Comparison of ENCODE assay signal across 8 cellular contexts in the genomic region with DNA sequence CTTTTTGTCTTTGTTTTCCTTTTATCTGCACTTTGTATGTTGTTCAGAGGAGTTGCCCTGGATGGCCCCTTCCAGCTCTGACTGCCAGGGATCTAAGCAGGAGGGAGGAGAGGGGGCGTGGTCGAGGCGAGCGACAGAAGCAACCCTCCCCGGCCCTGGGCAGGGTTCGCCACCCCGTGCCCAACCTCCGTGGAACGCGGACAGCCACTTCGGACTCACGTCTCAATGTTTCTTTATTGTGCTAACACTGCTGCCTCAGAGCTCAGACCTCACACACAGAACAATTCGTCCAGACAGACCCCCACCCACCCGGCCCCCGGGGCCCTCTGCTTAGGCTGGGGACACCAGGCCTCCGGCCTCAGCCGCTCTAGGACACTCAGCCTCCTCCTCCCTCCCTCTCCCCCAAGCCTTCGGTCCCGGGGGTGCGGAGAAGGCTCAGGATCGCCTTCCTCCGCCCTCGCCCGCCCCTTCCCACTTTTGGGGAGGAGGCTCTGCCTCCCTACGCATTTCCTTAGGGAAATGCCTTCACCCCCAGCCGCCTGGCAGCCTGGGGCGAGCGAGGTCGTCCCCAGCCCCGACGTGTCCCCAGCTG. TPM values are rescaled to one million over a fixed set of nuclear protein-coding genes. Genes with fewer than 3 reads are reported as not detected.
A peak's percentile ranks its signal among the peaks of the same experiment; 100 is the strongest.
DNase-seq lines count a peak whose midpoint lies in the region; ATAC-seq lines count a peak whose summit lies in the region.

No MANE protein-coding gene starts in this region.

- H3K9me3 ChIP-seq in naive thymus-derived CD4-positive, alpha-beta T cell (ENCODE audit: control insufficient read depth in 2 of 3, low read length in 3 of 3), result no peaks in the 10 kb centered on the region

- H3K4me1 Mint-ChIP-seq in activated T-helper 17 cell treated with anti-CD3 and anti-CD28 coated beads, Interleukin-2, amount 50 U/mL, for 72 hours, result peaks cover 12% of the 10 kb centered on the region
- H3K4me1 Mint-ChIP-seq in naive thymus-derived CD4-positive, alpha-beta T cell, result peaks cover 14 to 37% (median 23%) of the 10 kb centered on the region in 7 donors

- no peaks in the 10 kb centered on the region for H3K36me3 Mint-ChIP-seq in activated T-helper 17 cell treated with anti-CD3 and anti-CD28 coated beads, Interleukin-2, amount 50 U/mL, for 72 hours (ENCODE audit: low read depth)
- peaks cover 0 to 1% (median 0%) of the 10 kb centered on the region in 5 donors for H3K36me3 Mint-ChIP-seq in naive thymus-derived CD4-positive, alpha-beta T cell

- POLR2A ChIA-PET in naive thymus-derived CD4-positive, alpha-beta T cell (lab: Charles Lee), result interaction anchor here (0.8 to 4.5 kb wide), 3 partner anchors 12 to 70 kb away, joined by 3 to 30 read pairs (median 3); a partner anchor contains a TSS

- WGBS in urinary bladder, result 1% methylated on average over 31 of the region's 31 CpGs

- H3K36me3 ChIP-seq in naive thymus-derived CD4-positive, alpha-beta T cell (ENCODE audit: control insufficient read depth in 2 of 3, insufficient read depth in 3 of 3, low read length in 3 of 3), result no peaks in the 10 kb centered on the region
- no peaks in the 10 kb centered on the region for H3K36me3 ChIP-seq in urinary bladder (ENCODE audit: insufficient read depth)

- intact Hi-C loops in naive thymus-derived CD4-positive, alpha-beta T cell (cut with micrococcal nuclease), result loop anchor here (1.0 to 5.0 kb wide), 6 partner anchors 37 to 93 kb away; a partner anchor contains a TSS

- peak; percentile 31 for ATAC-seq in activated T-helper 17 cell treated with anti-CD3 and anti-CD28 coated beads, Interleukin-2, amount 50 U/mL, for 72 hours (replicated peaks)
- peak; percentile 5 for ATAC-seq in naive thymus-derived CD4-positive, alpha-beta T cell

- CTCF ChIA-PET in naive thymus-derived CD4-positive, alpha-beta T cell (lab: Charles Lee), result interaction anchor here (0.6 to 1.9 kb wide), 4 partner anchors 37 to 398 kb away, joined by 3 to 7 read pairs (median 4); no protein-coding TSS in a partner anchor

- H3K4me1 ChIP-seq in naive thymus-derived CD4-positive, alpha-beta T cell (ENCODE audit: control insufficient read depth in 2 of 2, insufficient read depth in 2 of 2, low read length in 2 of 2), result peaks cover 0 to 3% of the 10 kb centered on the region in 2 donors
- H3K4me1 ChIP-seq in urinary bladder (ENCODE audit: insufficient read depth), result no peaks in the 10 kb centered on the region

- H3K9me3 Mint-ChIP-seq in activated T-helper 17 cell treated with anti-CD3 and anti-CD28 coated beads, Interleukin-2, amount 50 U/mL, for 72 hours, result no peaks in the 10 kb centered on the region
- peaks cover 0 to 1% (median 0%) of the 10 kb centered on the region in 11 donors for H3K9me3 Mint-ChIP-seq in naive thymus-derived CD4-positive, alpha-beta T cell

- DNase-seq in NCI-H2081 (lab: John Stamatoyannopoulos, UW) (peak; percentile 10 to 17), NCI-H2081 treated with DMSO at 0.1 percent for 48 hours (lab: John Stamatoyannopoulos, UW) (no peak), NCI-H146 (lab: John Stamatoyannopoulos, UW) (peak; percentile 58), fibroblast of the conjunctiva (ENCODE audit: low read depth) (peak; percentile 26), CD1c-positive myeloid dendritic cell (ENCODE audit: extremely low spot score) (no peak)
- peak in 3 of 9 donors; percentile 3 to 10 (median 7) for DNase-seq in naive thymus-derived CD4-positive, alpha-beta T cell

- H3K4me3 ChIP-seq in naive thymus-derived CD4-positive, alpha-beta T cell (ENCODE audit: low read length), result peak overlapping the region; percentile 69
- H3K4me3 ChIP-seq in urinary bladder (ENCODE audit: low read depth, low read length), result peak overlapping the region; percentile 72

- H3K27ac ChIP-seq in naive thymus-derived CD4-positive, alpha-beta T cell (ENCODE audit: low read depth, low read length), result peak overlapping the region; percentile 75
- peak overlapping the region; percentile 95 for H3K27ac ChIP-seq in urinary bladder (ENCODE audit: low read depth)

- peak overlapping the region; percentile 12 for H3K27ac Mint-ChIP-seq in activated T-helper 17 cell treated with anti-CD3 and anti-CD28 coated beads, Interleukin-2, amount 50 U/mL, for 72 hours
- peak overlapping the region; percentile 25 to 94 (median 87) for H3K27ac Mint-ChIP-seq in naive thymus-derived CD4-positive, alpha-beta T cell

- H3K27me3 ChIP-seq in naive thymus-derived CD4-positive, alpha-beta T cell (ENCODE audit: control insufficient read depth in 2 of 2, insufficient read depth in 2 of 2, low read length in 2 of 2), result no peaks in the 10 kb centered on the region

- no peaks in the 10 kb centered on the region for H3K27me3 Mint-ChIP-seq in activated T-helper 17 cell treated with anti-CD3 and anti-CD28 coated beads, Interleukin-2, amount 50 U/mL, for 72 hours
- H3K27me3 Mint-ChIP-seq in naive thymus-derived CD4-positive, alpha-beta T cell, result peaks cover 0 to 34% (median 0%) of the 10 kb centered on the region in 5 donors

- H3K4me3 Mint-ChIP-seq in activated T-helper 17 cell treated with anti-CD3 and anti-CD28 coated beads, Interleukin-2, amount 50 U/mL, for 72 hours, result peak overlapping the region; percentile 82
- H3K4me3 Mint-ChIP-seq in naive thymus-derived CD4-positive, alpha-beta T cell, result peak overlapping the region; percentile 80 to 96 (median 90)

RNA-seq across cellular contexts. Expression of a gene that starts 8.3 kb away (rescaled TPM):
- total RNA-seq in activated T-helper 17 cell treated with anti-CD3 and anti-CD28 coated beads, Interleukin-2, amount 50 U/mL, for 72 hours, result under 1 TPM in 1 of 2 donors, not detected in 1; 0.26 TPM
- total RNA-seq in naive thymus-derived CD4-positive, alpha-beta T cell, result not detected
- polyA plus RNA-seq in naive thymus-derived CD4-positive, alpha-beta T cell, result not detected
- total RNA-seq in urinary bladder, result not detected
- polyA plus RNA-seq in urinary bladder, result 0.05 TPM

RNA-seq across cellular contexts. Expression of a gene that starts 27.5 kb away (rescaled TPM):
- total RNA-seq in activated T-helper 17 cell treated with anti-CD3 and anti-CD28 coated beads, Interleukin-2, amount 50 U/mL, for 72 hours, result 1 to 10 TPM in 1 of 2 donors, under 1 TPM in 1; 0.30 to 1.2 TPM
- 1 to 10 TPM in 4 of 5 experiments, under 1 TPM in 1; 0.27 to 1.7 (median 1.3) TPM for total RNA-seq in naive thymus-derived CD4-positive, alpha-beta T cell
- polyA plus RNA-seq in naive thymus-derived CD4-positive, alpha-beta T cell, result not detected
- 0.69 TPM for total RNA-seq in urinary bladder
- polyA plus RNA-seq in urinary bladder, result 6.1 TPM

RNA-seq across cellular contexts. Expression of a gene that starts 45.8 kb away (rescaled TPM):
- total RNA-seq in activated T-helper 17 cell treated with anti-CD3 and anti-CD28 coated beads, Interleukin-2, amount 50 U/mL, for 72 hours, result 1 to 10 TPM in 1 of 2 donors, under 1 TPM in 1; 0.78 to 3.6 TPM
- total RNA-seq in naive thymus-derived CD4-positive, alpha-beta T cell, result 1 to 10 TPM in 2 of 5 experiments, under 1 TPM in 3; 0.53 to 2.8 (median 0.92) TPM
- under 1 TPM; 0.17 to 0.57 TPM for polyA plus RNA-seq in naive thymus-derived CD4-positive, alpha-beta T cell
- 0.48 TPM for total RNA-seq in urinary bladder
- polyA plus RNA-seq in urinary bladder, result 1.0 TPM

RNA-seq across cellular contexts. Expression of a gene that starts 52.0 kb away (rescaled TPM):
- total RNA-seq in activated T-helper 17 cell treated with anti-CD3 and anti-CD28 coated beads, Interleukin-2, amount 50 U/mL, for 72 hours, result not detected
- total RNA-seq in naive thymus-derived CD4-positive, alpha-beta T cell, result 10 to 100 TPM in 1 of 5 experiments, 1 to 10 TPM in 1, under 1 TPM in 3; 0.27 to 41.4 (median 0.51) TPM
- under 1 TPM; 0.15 to 0.43 TPM for polyA plus RNA-seq in naive thymus-derived CD4-positive, alpha-beta T cell
- total RNA-seq in urinary bladder, result not detected
- 0.20 TPM for polyA plus RNA-seq in urinary bladder

Comparison
In these comparisons a context has a peak if more than half of its experiments do, and no peak if none do; other contexts are left out.
1. DNase-seq: peak in NCI-H2081 (2 of 2), NCI-H146 (single experiment) and fibroblast of the conjunctiva (single experiment); none in NCI-H2081 treated with DMSO at 0.1 percent for 48 hours (single experiment) and CD1c-positive myeloid dendritic cell (single experiment).